Comparison of ENCODE assay signal across 8 cellular contexts in genomic region chr6:161922631-161923119, GRCh38.
A peak's percentile ranks its signal among the peaks of the same experiment; 100 is the strongest.
DNase-seq lines count a peak whose midpoint lies in the region; ATAC-seq, FAIRE-seq and TF ChIP-seq lines count a peak whose summit lies in the region.

No MANE protein-coding gene starts in this region.

- in situ Hi-C loops in gastrocnemius medialis (cut with MboI; ENCODE audit: low sequenced_read_pairs in 4 of 4): no loop called here

- no peak for TF ChIP-seq POLR2A in gastrocnemius medialis (IDR thresholded peaks at IDR 0.05)

- H3K4me1 ChIP-seq in SJCRH30 (no peaks in the 10 kb centered on the region), gastrocnemius medialis (peaks cover 0 to 7% of the 10 kb centered on the region in 2 donors)

- H3K9me3 ChIP-seq in SJCRH30 (replicated peaks) (no peaks in the 10 kb centered on the region), gastrocnemius medialis (no peaks in the 10 kb centered on the region)

- H3K27ac ChIP-seq in SJCRH30 (no peak overlapping the region), gastrocnemius medialis (no peak overlapping the region)

- intact Hi-C loops in gastrocnemius medialis (cut with DNase I; ENCODE audit: low total_unique reads): no loop called here

- ATAC-seq in gastrocnemius medialis (peak; percentile 79 to 85), GM21515 (IDR thresholded peaks at IDR 0.05; ENCODE audit: unreplicated experiment) (no peak), HG02840 (IDR thresholded peaks at IDR 0.05; ENCODE audit: low FRiP score, unreplicated experiment) (no peak)

- no peaks in the 10 kb centered on the region for H3K36me3 ChIP-seq in SJCRH30
- H3K36me3 ChIP-seq in gastrocnemius medialis: no peaks in the 10 kb centered on the region

- DNase-seq in NCI-H2171 treated with DMSO at 0.1 percent for 48 hours (lab: John Stamatoyannopoulos, UW) (peak; percentile 7), NCI-H2171 (lab: John Stamatoyannopoulos, UW) (no peak), HTR-8/SVneo (ENCODE audit: insufficient read length, low spot score) (peak; percentile 17), SJCRH30 (peak; percentile 53 to 62), foreskin fibroblast (peak; percentile 6 to 89), gastrocnemius medialis (peak; percentile 17 to 50)

- TF ChIP-seq CTCF in foreskin fibroblast (IDR thresholded peaks at IDR 0.05; ENCODE audit: low read depth, low read length): no peak
- TF ChIP-seq CTCF in gastrocnemius medialis (IDR thresholded peaks at IDR 0.05 in 4 of 5, conservative IDR thresholded peaks at IDR 0.05 in 1 of 5): peak in 4 of 5 experiments; percentile 6 to 32 (median 22)

- H3K4me3 ChIP-seq in SJCRH30 (no peak overlapping the region), foreskin fibroblast (ENCODE audit: low read depth in 1 of 2, low read length in 2 of 2) (no peak overlapping the region), gastrocnemius medialis (no peak overlapping the region)

- H3K27me3 ChIP-seq in SJCRH30 (no peaks in the 10 kb centered on the region; the same call in 1 of the 2 replicates), gastrocnemius medialis (no peaks in the 10 kb centered on the region)

- no peak for FAIRE-seq in HTR-8/SVneo (lab: Jason Lieb, UNC)

Comparison
In these comparisons a context has a peak if more than half of its experiments do, and no peak if none do; other contexts are left out.
1. ATAC-seq: peak in gastrocnemius medialis (2 of 2); none in GM21515 (single experiment) and HG02840 (single experiment).